ENCODE assay signal across 8 cellular contexts in the genomic region with DNA sequence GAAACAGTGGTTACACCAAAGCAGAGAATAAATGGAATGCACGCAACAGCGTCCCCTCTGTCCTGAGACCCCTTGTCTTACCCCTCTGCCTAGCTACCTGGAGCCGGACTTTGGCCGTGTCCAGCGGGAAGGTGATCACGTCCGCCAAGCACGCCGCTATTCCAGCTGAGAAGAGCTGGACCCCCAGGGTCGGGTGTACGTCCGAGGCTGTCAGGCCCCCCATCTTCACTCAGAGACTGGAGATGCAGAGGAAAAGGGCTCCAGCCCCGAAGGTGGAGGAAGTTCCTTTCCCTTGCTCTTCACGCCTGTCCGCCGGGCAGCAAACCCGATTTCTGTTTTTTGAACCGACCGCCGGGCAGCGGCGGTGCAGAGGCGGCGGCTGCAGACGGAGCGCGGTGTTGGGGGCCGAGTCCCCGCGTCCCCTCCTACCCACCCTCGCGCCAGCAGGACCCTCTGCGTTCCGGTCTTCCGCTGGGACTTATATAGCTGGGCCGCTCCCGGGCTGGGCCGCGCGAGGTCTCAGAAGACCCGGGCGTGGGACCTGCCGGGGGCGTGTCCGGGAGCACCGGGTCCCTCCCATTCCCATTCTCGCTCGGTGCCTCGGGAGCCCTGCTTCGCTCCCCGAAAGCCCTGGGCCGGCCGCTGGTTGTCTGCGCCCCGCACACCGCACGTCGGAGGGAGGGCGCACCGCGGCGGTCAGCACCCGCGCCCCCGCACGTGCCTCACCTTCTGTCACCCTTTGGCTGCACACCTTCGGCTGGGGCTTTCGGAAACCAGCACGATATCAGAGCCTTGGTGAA. TPM values are rescaled to one million over a fixed set of nuclear protein-coding genes. Genes with fewer than 3 reads are reported as not detected.
DNase-seq lines count a peak whose midpoint lies in the region; ATAC-seq and TF ChIP-seq lines count a peak whose summit lies in the region.

A gene with protein sequence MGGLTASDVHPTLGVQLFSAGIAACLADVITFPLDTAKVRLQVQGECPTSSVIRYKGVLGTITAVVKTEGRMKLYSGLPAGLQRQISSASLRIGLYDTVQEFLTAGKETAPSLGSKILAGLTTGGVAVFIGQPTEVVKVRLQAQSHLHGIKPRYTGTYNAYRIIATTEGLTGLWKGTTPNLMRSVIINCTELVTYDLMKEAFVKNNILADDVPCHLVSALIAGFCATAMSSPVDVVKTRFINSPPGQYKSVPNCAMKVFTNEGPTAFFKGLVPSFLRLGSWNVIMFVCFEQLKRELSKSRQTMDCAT (minus strand): TSS at position 455 of the 800 bp plus-strand sequence. CDS start 232 bp downstream, at position 223.

- CTCF ChIA-PET in activated naive CD4-positive, alpha-beta T cell treated with anti-CD3 and anti-CD28 coated beads for 36 hours (lab: Charles Lee): no interaction called here

- TF ChIP-seq CTCF in left lung (IDR thresholded peaks at IDR 0.05): no peak

- H3K36me3 Mint-ChIP-seq in activated naive CD4-positive, alpha-beta T cell treated with anti-CD3 and anti-CD28 coated beads for 36 hours (ENCODE audit: low read depth): peaks cover 4% of the 10 kb centered on the region
- H3K36me3 Mint-ChIP-seq in central memory CD8-positive, alpha-beta T cell (ENCODE audit: insufficient read depth): no peaks in the 10 kb centered on the region

- H3K4me1 ChIP-seq in left lung (peaks cover 9 to 19% of the 10 kb centered on the region in 2 donors), thymus (ENCODE audit: control insufficient read depth, insufficient read depth, low read length) (peaks cover 3% of the 10 kb centered on the region)

- H3K4me1 Mint-ChIP-seq in activated naive CD4-positive, alpha-beta T cell treated with anti-CD3 and anti-CD28 coated beads for 36 hours (ENCODE audit: low read depth): peaks cover 25% of the 10 kb centered on the region
- H3K4me1 Mint-ChIP-seq in central memory CD8-positive, alpha-beta T cell: peaks cover 6% of the 10 kb centered on the region

- peaks cover 49% of the 10 kb centered on the region for H3K27me3 Mint-ChIP-seq in activated naive CD4-positive, alpha-beta T cell treated with anti-CD3 and anti-CD28 coated beads for 36 hours (ENCODE audit: low read depth)
- peaks cover 40% of the 10 kb centered on the region for H3K27me3 Mint-ChIP-seq in central memory CD8-positive, alpha-beta T cell

- peak within 1 kb of the TSS; percentile 63 for H3K4me3 Mint-ChIP-seq in activated naive CD4-positive, alpha-beta T cell treated with anti-CD3 and anti-CD28 coated beads for 36 hours
- peak within 1 kb of the TSS; percentile 62 for H3K4me3 Mint-ChIP-seq in central memory CD8-positive, alpha-beta T cell

- H3K36me3 ChIP-seq in left lung: no peaks in the 10 kb centered on the region
- H3K36me3 ChIP-seq in thymus (ENCODE audit: control insufficient read depth, insufficient read depth): no peaks in the 10 kb centered on the region

- H3K4me3 ChIP-seq in left lung (peak within 1 kb of the TSS; percentile 27 to 45), thymus (ENCODE audit: low read length) (peak within 1 kb of the TSS; percentile 33)

- no peak for DNase-seq in activated naive CD4-positive, alpha-beta T cell treated with anti-CD3 and anti-CD28 coated beads for 36 hours
- no peak for DNase-seq in activated naive CD4-positive, alpha-beta T cell treated with Interleukin-2 at 50 U/mL for 16 hours
- no peak for DNase-seq in central memory CD8-positive, alpha-beta T cell (ENCODE audit: low spot score in 2 of 2)
- DNase-seq in left lung: peak in 1 of 2 donors; percentile 84
- DNase-seq in DMS153 treated with DMSO at 0.1 percent for 48 hours (lab: John Stamatoyannopoulos, UW; ENCODE audit: unreplicated experiment): no peak
- DNase-seq in activated CD4-positive, alpha-beta T cell treated with anti-CD3 and anti-CD28 coated beads, Interleukin-2, amount 50 U/mL, for 48 hours: no peak

- ATAC-seq in central memory CD8-positive, alpha-beta T cell (replicated peaks; ENCODE audit: extremely low read depth, poor library complexity, severe bottlenecking): no peak
- ATAC-seq in left lung (peak; percentile 92), GM19467 (IDR thresholded peaks at IDR 0.05; ENCODE audit: unreplicated experiment) (no peak)

- intact Hi-C loops in activated naive CD4-positive, alpha-beta T cell treated with anti-CD3 and anti-CD28 coated beads for 36 hours (cut with micrococcal nuclease): no loop called here
- intact Hi-C loops in left lung (cut with DNase I): no loop called here

- H3K27me3 ChIP-seq in left lung (peaks cover 45 to 87% of the 10 kb centered on the region in 2 donors), thymus (ENCODE audit: control insufficient read depth, insufficient read depth) (peaks cover 38% of the 10 kb centered on the region)

- H3K9me3 ChIP-seq in left lung (peaks cover 0 to 7% of the 10 kb centered on the region in 2 donors), thymus (ENCODE audit: control insufficient read depth) (no peaks in the 10 kb centered on the region)

- H3K27ac ChIP-seq in left lung (no peak within 1 kb of the TSS), thymus (ENCODE audit: low read depth) (no peak within 1 kb of the TSS)

- H3K9me3 Mint-ChIP-seq in activated naive CD4-positive, alpha-beta T cell treated with anti-CD3 and anti-CD28 coated beads for 36 hours: peaks cover 12% of the 10 kb centered on the region
- H3K9me3 Mint-ChIP-seq in central memory CD8-positive, alpha-beta T cell: no peaks in the 10 kb centered on the region

- H3K27ac Mint-ChIP-seq in activated naive CD4-positive, alpha-beta T cell treated with anti-CD3 and anti-CD28 coated beads for 36 hours: no peak within 1 kb of the TSS
- H3K27ac Mint-ChIP-seq in central memory CD8-positive, alpha-beta T cell (ENCODE audit: low read depth): no peak within 1 kb of the TSS

- 3% methylated on average over 69 of the region's 69 CpGs for WGBS in thymus

RNA-seq across cellular contexts. Expression of the gene that starts here (rescaled TPM):
- total RNA-seq in activated naive CD4-positive, alpha-beta T cell treated with anti-CD3 and anti-CD28 coated beads for 36 hours: not detected
- total RNA-seq in left lung: not detected
- polyA plus RNA-seq in thymus: 0.05 TPM

Comparison
In these comparisons a context has a peak if more than half of its experiments do, and no peak if none do; other contexts are left out.
1. Peak in ATAC-seq and H3K4me3 ChIP-seq in left lung; RNA of the gene not detected or under 1 TPM.